In the genomic region with DNA sequence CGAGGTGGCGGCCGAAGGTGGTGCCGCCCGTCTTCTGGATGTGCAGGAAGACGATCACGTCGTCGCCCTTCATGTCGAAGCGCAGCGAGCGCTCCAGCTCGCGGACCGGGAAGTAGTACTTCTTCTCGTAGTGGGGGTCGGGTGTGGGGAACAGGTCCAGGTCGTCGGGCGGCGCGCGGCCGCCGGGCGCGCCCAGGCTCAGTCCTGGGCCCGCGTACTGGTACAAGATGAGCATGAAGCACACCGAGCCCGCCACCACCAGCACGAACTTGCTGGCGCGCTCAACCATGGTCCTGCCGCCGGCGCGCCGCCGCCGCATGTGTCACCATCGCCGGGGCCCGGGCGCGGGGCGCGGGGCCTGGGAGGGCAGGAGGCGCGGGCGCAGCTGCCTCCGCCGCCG, we compare ENCODE assay signal across 8 cellular contexts. TPM values are rescaled to one million over a fixed set of nuclear protein-coding genes. Genes with fewer than 3 reads are reported as not detected.
DNase-seq lines count a peak whose midpoint lies in the region; ATAC-seq and TF ChIP-seq lines count a peak whose summit lies in the region.
"Not testable (repeated sequence)": the region's sequence is repeated elsewhere in the genome, so short reads cannot be mapped to it uniquely, and the experiment has no call there.

No MANE protein-coding gene starts in this region.

- H4K91ac ChIP-seq in trophoblast cell (ENCODE audit: low read depth, low read length), result not testable (repeated sequence)

- not testable (repeated sequence) for H3K36me3 ChIP-seq in A673 (ENCODE audit: insufficient read depth, low read length, poor library complexity, severe bottlenecking); MM.1S (replicated peaks; ENCODE audit: insufficient read depth, low read length); breast epithelium; iPS DF 6.9 (ENCODE audit: control insufficient read depth, insufficient read depth, low read length)
- H3K36me3 ChIP-seq in trophoblast cell (ENCODE audit: control insufficient read depth in 1 of 2, insufficient read depth in 2 of 2, low read length in 2 of 2), result peaks cover 18 to 20% of the 10 kb centered on the region in 2 experiments

- not testable (repeated sequence) for H3K27me3 ChIP-seq in A673 (replicated peaks; ENCODE audit: insufficient read depth, low read depth, low read length, poor library complexity); MM.1S (replicated peaks; ENCODE audit: insufficient read depth, low read length); breast epithelium; iPS DF 6.9 (ENCODE audit: control insufficient read depth, insufficient read depth, low read length); trophoblast cell (ENCODE audit: insufficient read depth, low read length)

- not testable (repeated sequence) for H3K9me3 ChIP-seq in A673 (ENCODE audit: low read depth, low read length, poor library complexity, severe bottlenecking); MM.1S (replicated peaks; ENCODE audit: insufficient read depth, low read length); breast epithelium; iPS DF 6.9 (ENCODE audit: control insufficient read depth, insufficient read depth, low read length); trophoblast cell (ENCODE audit: insufficient read depth, low read depth, low read length)

- H3K79me2 ChIP-seq in MM.1S (ENCODE audit: low read length), result peaks cover 47% of the 10 kb centered on the region
- peaks cover 27% of the 10 kb centered on the region for H3K79me2 ChIP-seq in trophoblast cell (ENCODE audit: control insufficient read depth, insufficient read depth, low read length, poor library complexity)

- H2AK5ac ChIP-seq in trophoblast cell (ENCODE audit: low read length), result not testable (repeated sequence)

- H2BK12ac ChIP-seq in trophoblast cell (ENCODE audit: low read length), result not testable (repeated sequence)

- H3K4me1 ChIP-seq in A673 (ENCODE audit: insufficient read depth, low read length, poor library complexity, severe bottlenecking) (peaks cover 55% of the 10 kb centered on the region), breast epithelium (peaks cover 15 to 20% of the 10 kb centered on the region in 2 donors), iPS DF 6.9 (ENCODE audit: control insufficient read depth, insufficient read depth, low read length) (peaks cover 27% of the 10 kb centered on the region), trophoblast cell (ENCODE audit: control insufficient read depth in 1 of 2, insufficient read depth in 2 of 2, low read length in 2 of 2) (peaks cover 12 to 26% of the 10 kb centered on the region in 2 experiments)
- H3K4me1 ChIP-seq in MM.1S (ENCODE audit: low read length), result not testable (repeated sequence)

- H3K27me3 Mint-ChIP-seq in activated CD4-positive, alpha-beta T cell treated with anti-CD3 and anti-CD28 coated beads for 36 hours, result not testable (repeated sequence)

- not testable (repeated sequence) for H3K4ac ChIP-seq in trophoblast cell (ENCODE audit: low read depth, low read length)

- not testable (repeated sequence) for H3K18ac ChIP-seq in trophoblast cell (ENCODE audit: low read length)

- not testable (repeated sequence) for H2BK5ac ChIP-seq in trophoblast cell (ENCODE audit: low read depth, low read length, poor library complexity)

- not testable (repeated sequence) for H3K23ac ChIP-seq in trophoblast cell (ENCODE audit: low read length)

- H3K9me2 ChIP-seq in MM.1S (replicated peaks; ENCODE audit: insufficient read depth, low read length), result not testable (repeated sequence)

- not testable (repeated sequence) for H3K27ac Mint-ChIP-seq in activated CD4-positive, alpha-beta T cell treated with anti-CD3 and anti-CD28 coated beads for 36 hours

- POLR2A ChIA-PET in A673 (lab: Charles Lee; ENCODE audit: low non-redundant PET), result not testable (repeated sequence)
- POLR2A ChIA-PET in activated CD4-positive, alpha-beta T cell treated with anti-CD3 and anti-CD28 coated beads for 36 hours (lab: Charles Lee), result interaction anchor here (0.6 kb wide), 1 partner anchor 134 kb away, joined by 3 read pairs; no protein-coding TSS in a partner anchor

- no CpG with 5 or more reads among the region's 55 CpGs for WGBS in iPS DF 6.9 (ENCODE audit: insufficient coverage, insufficient read length)
- no CpG with 5 or more reads among the region's 55 CpGs for WGBS in trophoblast cell (ENCODE audit: extremely low coverage, insufficient coverage, insufficient read length)

- not testable (repeated sequence) for H4K8ac ChIP-seq in trophoblast cell (ENCODE audit: low read depth, low read length)

- H3K9ac ChIP-seq in MM.1S (ENCODE audit: low read length); trophoblast cell (ENCODE audit: low read length): not testable (repeated sequence)

- not testable (repeated sequence) for H2BK120ac ChIP-seq in trophoblast cell (ENCODE audit: insufficient read depth, low read length, poor library complexity)

- ATAC-seq in GM19023 (IDR thresholded peaks at IDR 0.05; ENCODE audit: unreplicated experiment), result peak; percentile 10
- ATAC-seq in HG02870 (IDR thresholded peaks at IDR 0.05; ENCODE audit: unreplicated experiment), result peak; percentile 11
- ATAC-seq in activated CD4-positive, alpha-beta T cell treated with anti-CD3 and anti-CD28 coated beads for 36 hours, result peak; percentile 13

- H3F3A ChIP-seq in MM.1S (ENCODE audit: insufficient read depth, low read length), result not testable (repeated sequence)

- not testable (repeated sequence) for H3K14ac ChIP-seq in trophoblast cell (ENCODE audit: low read length)

- peak overlapping the region; percentile 90 for H3K4me3 ChIP-seq in A673 (ENCODE audit: low read depth, low read length, poor library complexity, severe bottlenecking)
- H3K4me3 ChIP-seq in MM.1S (ENCODE audit: low read length), result peak overlapping the region; percentile 83; the same call in 1 of the 2 replicates
- peak overlapping the region; percentile 80 to 98 (median 85) for H3K4me3 ChIP-seq in breast epithelium
- peak overlapping the region; percentile 44; the same call in 1 of the 2 replicates for H3K4me3 ChIP-seq in iPS DF 6.9 (ENCODE audit: low read length)
- peak overlapping the region; percentile 65 for H3K4me3 ChIP-seq in trophoblast cell (ENCODE audit: low read depth, low read length)

- not testable (repeated sequence) for H3K9me3 Mint-ChIP-seq in activated CD4-positive, alpha-beta T cell treated with anti-CD3 and anti-CD28 coated beads for 36 hours (ENCODE audit: low read depth)

- peaks cover 40% of the 10 kb centered on the region for H4K20me1 ChIP-seq in MM.1S (ENCODE audit: insufficient read depth, low read length)

- intact Hi-C loops in A673 (cut with micrococcal nuclease; ENCODE audit: unreplicated experiment), result loop anchor here (10.0 kb wide), 1 partner anchor 253 kb away; no protein-coding TSS in a partner anchor
- intact Hi-C loops in activated CD4-positive, alpha-beta T cell treated with anti-CD3 and anti-CD28 coated beads for 36 hours (cut with DNase I, micrococcal nuclease), result loop anchor here (1.0 to 10.0 kb wide), 3 partner anchors 143 to 290 kb away; a partner anchor contains a TSS
- intact Hi-C loops in breast epithelium (cut with DNase I; ENCODE audit: low total_unique reads), result not testable (repeated sequence)

- not testable (repeated sequence) for BruUV-seq in A673 (replicated peaks; lab: Mats Ljungman, UMichigan)

- not testable (repeated sequence) for TF ChIP-seq POLR2A in breast epithelium (IDR thresholded peaks at IDR 0.05)

- H3K27ac ChIP-seq in A673 (ENCODE audit: low read depth, low read length, poor library complexity, severe bottlenecking); MM.1S (ENCODE audit: low read length); iPS DF 6.9 (ENCODE audit: low read length); trophoblast cell (ENCODE audit: low read depth, low read length): not testable (repeated sequence)
- H3K27ac ChIP-seq in breast epithelium, result peak overlapping the region in 1 of 2 donors; percentile 80

- TF ChIP-seq CTCF in A673 (conservative IDR thresholded peaks at IDR 0.05; ENCODE audit: low read depth, low read length); MM.1S (IDR thresholded peaks at IDR 0.05; ENCODE audit: low read length); breast epithelium (IDR thresholded peaks at IDR 0.05): not testable (repeated sequence)

- not testable (repeated sequence) for H2AFZ ChIP-seq in MM.1S (ENCODE audit: low read length); trophoblast cell (ENCODE audit: insufficient read depth, low read length, poor library complexity)

- peaks cover 11% of the 10 kb centered on the region for H3K36me3 Mint-ChIP-seq in activated CD4-positive, alpha-beta T cell treated with anti-CD3 and anti-CD28 coated beads for 36 hours (ENCODE audit: low read depth)

- CTCF ChIA-PET in A673 (lab: Charles Lee); activated CD4-positive, alpha-beta T cell treated with anti-CD3 and anti-CD28 coated beads for 36 hours (lab: Charles Lee): not testable (repeated sequence)

- not testable (repeated sequence) for H3K4me3 Mint-ChIP-seq in activated CD4-positive, alpha-beta T cell treated with anti-CD3 and anti-CD28 coated beads for 36 hours

- not testable (repeated sequence) for H4K12ac ChIP-seq in trophoblast cell (ENCODE audit: low read depth, low read length)

- peaks cover 37% of the 10 kb centered on the region for H3K4me1 Mint-ChIP-seq in activated CD4-positive, alpha-beta T cell treated with anti-CD3 and anti-CD28 coated beads for 36 hours

- H3K79me1 ChIP-seq in trophoblast cell (ENCODE audit: low read length), result peaks cover 20% of the 10 kb centered on the region

- H3K4me2 ChIP-seq in MM.1S (ENCODE audit: low read depth, low read length), result not testable (repeated sequence)
- H3K4me2 ChIP-seq in trophoblast cell (ENCODE audit: low read length), result peak overlapping the region; percentile 60

- DNase-seq in A673 (ENCODE audit: low spot score), result peak; percentile 25
- DNase-seq in MM.1S; iPS DF 6.9 (ENCODE audit: low read depth, low spot score): not testable (repeated sequence)
- DNase-seq in activated CD4-positive, alpha-beta T cell treated with anti-CD3 and anti-CD28 coated beads for 36 hours, result peak; percentile 59
- peak; percentile 18 to 48 for DNase-seq in breast epithelium (ENCODE audit: low spot score in 2 of 2)
- peak in 1 of 2 donors; percentile 39 for DNase-seq in trophoblast cell

RNA-seq across cellular contexts. Expression of a gene that starts 0.4 kb away (rescaled TPM):
- total RNA-seq in A673 (2021), result 56.7 and 63.3 TPM in 2 replicates
- 10 to 100 TPM; 12.8 to 13.8 TPM for total RNA-seq in activated CD4-positive, alpha-beta T cell treated with anti-CD3 and anti-CD28 coated beads for 36 hours
- total RNA-seq in breast epithelium, result 10 to 100 TPM; 15.7 to 38.6 (median 29.8) TPM
- 26.6 and 27.7 TPM in 2 replicates for polyA plus RNA-seq in trophoblast cell (2013)
